In the genomic region with DNA sequence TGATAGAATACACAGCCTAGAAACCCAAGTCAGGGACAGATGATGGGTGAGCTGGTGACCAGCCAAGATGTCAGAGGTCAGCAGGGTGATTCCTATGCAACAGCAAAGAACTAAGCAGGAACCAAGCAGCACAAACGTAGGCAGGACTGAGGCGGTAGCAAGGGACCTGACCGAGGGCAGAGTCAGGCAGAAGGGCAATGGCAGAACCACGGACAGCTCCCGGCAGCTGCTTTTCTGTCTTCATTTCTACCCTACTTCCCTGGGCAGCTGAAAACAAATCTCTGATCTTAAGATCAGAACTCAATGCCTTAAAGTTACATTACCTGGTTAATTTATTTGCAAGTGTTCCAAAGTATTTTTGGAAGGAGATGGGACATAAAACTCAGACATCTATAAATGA, we compare ENCODE assay signal across 11 cellular contexts.
DNase-seq lines count a peak whose midpoint lies in the region; ATAC-seq, FAIRE-seq and TF ChIP-seq lines count a peak whose summit lies in the region.
"Had no signal": no experiment of that assay in that cellular context is flagged by ENCODE, and none has a peak within 500 bp of the region (broad histone marks: within the 10 kb centered on the region; RNA-seq: fewer than 3 reads in every experiment).

No MANE protein-coding gene starts in this region.

- H3K23me2 ChIP-seq in H1 (ENCODE audit: low read depth, low read length) = no peaks in the 10 kb centered on the region; the same call in 1 of the 2 replicates

- H2BK20ac ChIP-seq in H1 (ENCODE audit: low read length) = no peak overlapping the region

- H3K9me3 ChIP-seq in H1 (ENCODE audit: insufficient read depth in 2 of 2, low read depth in 1 of 2, low read length in 1 of 2) = peaks cover 5 to 6% of the 10 kb centered on the region in 2 experiments; a peak in 2 of 4 replicates

- TF ChIP-seq RAD21 in H1 (IDR thresholded peaks at IDR 0.05 in 1 of 2, conservative IDR thresholded peaks at IDR 0.05 in 1 of 2; ENCODE audit: low read depth in 2 of 2, low read length in 2 of 2) = peak in 1 of 2 experiments; percentile 21; a peak in 1 of 4 replicates

- H3K9ac ChIP-seq in H1 (replicated peaks in 1 of 4; ENCODE audit: extremely low read depth in 1 of 4, low read depth in 3 of 4, low read length in 3 of 4) = no peak overlapping the region

- no peak overlapping the region for H3K56ac ChIP-seq in H1 (replicated peaks; ENCODE audit: insufficient read length, low read depth, low read length)

- no peak overlapping the region for H2BK15ac ChIP-seq in H1 (ENCODE audit: low read length)

- H3K27ac Mint-ChIP-seq in progenitor cell of endocrine pancreas = no peak overlapping the region

- CTCF ChIA-PET in H1 (lab: Charles Lee; ENCODE audit: partially characterized antibody) = interaction anchor here (0.9 to 1.8 kb wide), 2 partner anchors 9 to 86 kb away, joined by 4 read pairs; no protein-coding TSS in a partner anchor

- TF ChIP-seq EP300 in H1 (IDR thresholded peaks at IDR 0.05; ENCODE audit: borderline replicate concordance in 1 of 2, low read depth in 2 of 2, low read length in 2 of 2) = no peak

- no peak for TF ChIP-seq CTCF in H1 (IDR thresholded peaks at IDR 0.05; ENCODE audit: control extremely low read depth in 1 of 3, insufficient read depth in 1 of 3, low read depth in 1 of 3, low read length in 3 of 3)
- TF ChIP-seq CTCF in progenitor cell of endocrine pancreas (IDR thresholded peaks at IDR 0.05; ENCODE audit: unreplicated experiment) = no peak

- H3K27me3 ChIP-seq in H1 (replicated peaks in 1 of 4; ENCODE audit: control insufficient read depth in 3 of 4, extremely low read depth in 1 of 4, insufficient read depth in 3 of 4, low read length in 3 of 4) = no peaks in the 10 kb centered on the region
- H3K27me3 ChIP-seq: tibial artery had no signal

- no peak overlapping the region for H3K23ac ChIP-seq in H1 (ENCODE audit: insufficient read length)

- no peak overlapping the region for H3K4ac ChIP-seq in H1 (replicated peaks; ENCODE audit: insufficient read length, low read depth, low read length)

- no peak overlapping the region for H4K8ac ChIP-seq in H1 (ENCODE audit: extremely low read depth, insufficient read depth, low read length)

- no peak for ATAC-seq in HG03378 (IDR thresholded peaks at IDR 0.05; ENCODE audit: unreplicated experiment)
- ATAC-seq in HG03520 (IDR thresholded peaks at IDR 0.05; ENCODE audit: unreplicated experiment) = no peak

- no peak overlapping the region for H3K4me2 ChIP-seq in H1 (ENCODE audit: insufficient read depth in 1 of 2, low read depth in 2 of 2, low read length in 2 of 2)

- 47% methylated on average over 5 of the region's 5 CpGs; no CpG with 5 or more reads in 1 of the 2 experiments for WGBS in H1 (ENCODE audit: extremely low coverage in 1 of 2, insufficient coverage in 1 of 2, insufficient read length in 1 of 2, insufficient replicate concordance in 2 of 2, low coverage in 1 of 2, low lambda C conversion rate in 2 of 2, missing lambda C conversion rate in 1 of 2), 2 experiments

- H2BK120ac ChIP-seq in H1 (replicated peaks; ENCODE audit: low read depth, low read length) = no peak overlapping the region

- no peaks in the 10 kb centered on the region for H3K36me3 ChIP-seq in H1 (ENCODE audit: control insufficient read depth in 2 of 4, insufficient read depth in 4 of 4, low read length in 3 of 4)

- H4K91ac ChIP-seq in H1 (replicated peaks; ENCODE audit: insufficient read length, low read length) = no peak overlapping the region

- H2AK5ac ChIP-seq in H1 (ENCODE audit: low read depth, low read length) = no peak overlapping the region

- DNase-seq in SIG-M5 treated with dmso at 0.1 percent for 504 hours (lab: John Stamatoyannopoulos, UW; ENCODE audit: unreplicated experiment) (peak; percentile 27), SIG-M5 (lab: John Stamatoyannopoulos, UW) (no peak), OCI-M1 (lab: John Stamatoyannopoulos, UW) (peak; percentile 57), H1 (ENCODE audit: low read depth in 1 of 2, low spot score in 2 of 2) (peak; percentile 34 to 77), progenitor cell of endocrine pancreas (ENCODE audit: low spot score, unreplicated experiment) (peak; percentile 43), cerebellar nuclear complex (lab: John Stamatoyannopoulos, UW) (no peak)
- DNase-seq: activated effector memory CD4-positive, alpha-beta T cell treated with Interleukin-2 at 50 U/mL for 16 hours; tibial artery had no signal

- H3K18ac ChIP-seq in H1 (ENCODE audit: extremely low read depth, low read length) = no peak overlapping the region

- H3K4me1 Mint-ChIP-seq in progenitor cell of endocrine pancreas (ENCODE audit: low read depth) = no peaks in the 10 kb centered on the region

- no peak overlapping the region for H2BK12ac ChIP-seq in H1 (ENCODE audit: low read depth, low read length)

- H3K36me3 Mint-ChIP-seq in progenitor cell of endocrine pancreas (ENCODE audit: insufficient read depth) = peaks cover 12% of the 10 kb centered on the region

- peaks cover 0 to 1% of the 10 kb centered on the region in 2 experiments for H4K20me1 ChIP-seq in H1 (replicated peaks in 1 of 2; ENCODE audit: control insufficient read depth in 1 of 2, insufficient read depth in 2 of 2, low read length in 2 of 2)

- H3K9me3 Mint-ChIP-seq in progenitor cell of endocrine pancreas (ENCODE audit: low read depth) = peaks cover 9% of the 10 kb centered on the region

- TF ChIP-seq POLR2A in H1 (IDR thresholded peaks at IDR 0.05; ENCODE audit: control extremely low read depth in 1 of 2, low read depth in 2 of 2, low read length in 2 of 2) = no peak

- H3K14ac ChIP-seq in H1 (ENCODE audit: insufficient read length) = no peak overlapping the region

- H3K4me3 ChIP-seq in H1 (ENCODE audit: extremely low read depth in 1 of 4, insufficient read depth in 2 of 4, low read depth in 3 of 4, low read length in 4 of 4) = no peak overlapping the region
- H3K4me3 ChIP-seq: tibial artery had no signal

- H3K79me2 ChIP-seq in H1 (ENCODE audit: control insufficient read depth in 1 of 2, insufficient read depth in 2 of 2, low read length in 2 of 2) = no peaks in the 10 kb centered on the region

- peak; percentile 19 for FAIRE-seq in H1 (lab: Jason Lieb, UNC)
- FAIRE-seq: A204.1 had no signal

- H3K27me3 Mint-ChIP-seq in progenitor cell of endocrine pancreas = no peaks in the 10 kb centered on the region

- no peak overlapping the region for H3K27ac ChIP-seq in H1 (ENCODE audit: low read depth, low read length)
- H3K27ac ChIP-seq: tibial artery had no signal

- H2AFZ ChIP-seq in H1 (ENCODE audit: low read length) = no peak overlapping the region

- POLR2A ChIA-PET in H1 (lab: Charles Lee; ENCODE audit: partially characterized antibody) = interaction anchor here (0.7 to 1.4 kb wide), 2 partner anchors 15 to 216 kb away, joined by 3 to 4 read pairs; no protein-coding TSS in a partner anchor

- H3K4me1 ChIP-seq in H1 (replicated peaks in 1 of 4; ENCODE audit: control insufficient read depth in 3 of 4, insufficient read depth in 4 of 4, low read length in 3 of 4) = peaks cover 0 to 2% (median 0%) of the 10 kb centered on the region in 4 experiments; a peak in 1 of 7 replicates
- H3K4me1 ChIP-seq: tibial artery had no signal

- H3K4me3 Mint-ChIP-seq in progenitor cell of endocrine pancreas (ENCODE audit: low read depth) = no peak overlapping the region

- peaks cover 2% of the 10 kb centered on the region; the same call in 1 of the 2 replicates for H3K79me1 ChIP-seq in H1 (ENCODE audit: low read depth, low read length)

- H2BK5ac ChIP-seq in H1 (ENCODE audit: low read depth, low read length) = no peak overlapping the region

- H4K5ac ChIP-seq in H1 (ENCODE audit: insufficient read length, low read depth, low read length) = no peak overlapping the region

TF ChIP-seq in H1, 55 proteins besides CTCF, POLR2A, EP300 and RAD21:
- no peak for TF ChIP-seq CTBP2 (IDR thresholded peaks at IDR 0.05; ENCODE audit: borderline replicate concordance, insufficient read depth, insufficient read length, low read length)
- TF ChIP-seq SIN3A (conservative IDR thresholded peaks at IDR 0.05 in 1 of 2, IDR thresholded peaks at IDR 0.05 in 1 of 2; ENCODE audit: low read depth in 1 of 2, low read length in 2 of 2) = peak; percentile 74 to 86; a peak in 2 of 4 replicates
- no peak for TF ChIP-seq KDM5A (IDR thresholded peaks at IDR 0.05; ENCODE audit: low read length)

Comparison
In these comparisons a context has a peak if more than half of its experiments do, and no peak if none do; other contexts are left out.
1. DNase-seq: peak in SIG-M5 treated with dmso at 0.1 percent for 504 hours (single experiment), OCI-M1 (single experiment), H1 (2 of 2) and progenitor cell of endocrine pancreas (single experiment); none in SIG-M5 (single experiment) and cerebellar nuclear complex (0 of 2).